Comparison of ENCODE assay signal across 8 cellular contexts in the genomic region with DNA sequence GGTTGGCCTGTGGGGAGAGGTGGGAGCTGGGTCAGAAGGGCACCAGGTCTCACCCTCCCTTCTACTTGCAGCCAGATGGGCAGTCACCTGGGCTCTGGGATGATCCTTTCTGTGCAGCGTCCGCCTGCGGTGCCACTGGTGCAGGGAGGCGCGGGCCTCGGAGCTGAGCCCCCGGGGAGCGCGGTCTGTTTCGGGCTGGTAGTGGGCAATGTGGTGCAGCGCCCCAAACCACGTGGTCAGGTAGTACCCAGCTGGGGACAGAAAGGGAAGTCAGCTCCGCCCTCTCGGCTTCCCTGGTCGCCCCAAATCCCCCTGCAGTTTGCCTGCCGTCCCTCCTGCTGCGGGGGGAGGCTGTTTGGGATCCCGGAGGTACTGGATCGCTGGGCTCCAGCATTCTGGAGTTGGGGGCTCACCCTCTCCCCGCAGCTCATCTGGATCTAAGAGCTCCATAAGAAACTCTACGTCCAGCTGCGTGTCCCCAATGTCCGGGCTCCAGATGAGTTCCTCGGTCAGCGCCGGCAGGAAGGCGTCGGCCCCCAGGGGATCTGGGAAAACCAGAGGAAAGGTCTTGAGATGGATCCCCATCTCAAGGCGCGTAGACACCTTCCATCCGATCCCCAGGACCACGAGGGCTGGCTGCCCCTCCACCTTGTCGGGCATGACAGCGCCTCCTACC. TPM values are rescaled to one million over a fixed set of nuclear protein-coding genes. Genes with fewer than 3 reads are reported as not detected.
DNase-seq lines count a peak whose midpoint lies in the region; ATAC-seq and TF ChIP-seq lines count a peak whose summit lies in the region.

No MANE protein-coding gene starts in this region.

- H3K4me2 ChIP-seq in KMS-11, result peak overlapping the region; percentile 90

- no peaks in the 10 kb centered on the region for H3K9me3 Mint-ChIP-seq in chondrocyte (ENCODE audit: low read depth)

- DNase-seq in AG10803 (ENCODE audit: low read depth), result no peak
- DNase-seq in chondrocyte (ENCODE audit: low spot score), result no peak
- DNase-seq in upper lobe of right lung, result no peak

- no peaks in the 10 kb centered on the region for H3K36me3 ChIP-seq in KMS-11 (ENCODE audit: insufficient read depth)
- H3K36me3 ChIP-seq in mesodermal cell (ENCODE audit: control insufficient read depth, insufficient read depth, low read length), result no peaks in the 10 kb centered on the region
- H3K36me3 ChIP-seq in upper lobe of right lung, result no peaks in the 10 kb centered on the region

- no peaks in the 10 kb centered on the region for H4K20me1 ChIP-seq in KMS-11 (ENCODE audit: insufficient read depth)

- no peaks in the 10 kb centered on the region for H3K27me3 Mint-ChIP-seq in chondrocyte (ENCODE audit: low read depth)

- H3K4me1 Mint-ChIP-seq in chondrocyte (ENCODE audit: low read depth), result peaks cover 9% of the 10 kb centered on the region

- H3K27me3 ChIP-seq in KMS-11 (ENCODE audit: insufficient read depth, low read depth), result no peaks in the 10 kb centered on the region
- no peaks in the 10 kb centered on the region for H3K27me3 ChIP-seq in upper lobe of right lung

- 83 to 85% methylated on average over 24 to 34 of the region's 34 CpGs for WGBS in mesodermal cell (ENCODE audit: insufficient coverage in 2 of 2), 2 experiments

- H3K4me1 ChIP-seq in KMS-11 (ENCODE audit: low read depth, poor library complexity, severe bottlenecking) (peaks cover 10% of the 10 kb centered on the region), mesodermal cell (ENCODE audit: control insufficient read depth, insufficient read depth, low read length, poor library complexity, severe bottlenecking) (peaks cover 5% of the 10 kb centered on the region), upper lobe of right lung (peaks cover 23% of the 10 kb centered on the region)

- H3K4me3 ChIP-seq in AG10803 (ENCODE audit: low read length), result peak overlapping the region; percentile 62
- H3K4me3 ChIP-seq in KMS-11 (IDR thresholded peaks at IDR 0.05; ENCODE audit: insufficient read depth, low read depth, low read length), result no peak overlapping the region
- peak overlapping the region; percentile 1 for H3K4me3 ChIP-seq in mesodermal cell (ENCODE audit: extremely low read depth, insufficient read depth, low read length, poor library complexity, severe bottlenecking)
- H3K4me3 ChIP-seq in upper lobe of right lung, result peak overlapping the region; percentile 53

- H3K27ac ChIP-seq in KMS-11 (peak overlapping the region; percentile 39), mesodermal cell (ENCODE audit: low read depth, low read length, severe bottlenecking) (no peak overlapping the region), upper lobe of right lung (peak overlapping the region; percentile 21)

- H3K36me3 Mint-ChIP-seq in chondrocyte (ENCODE audit: low read depth), result no peaks in the 10 kb centered on the region

- ATAC-seq in upper lobe of right lung (peak; percentile 1), HG02973 (IDR thresholded peaks at IDR 0.05; ENCODE audit: unreplicated experiment) (no peak), HG03025 (IDR thresholded peaks at IDR 0.05; ENCODE audit: low FRiP score, unreplicated experiment) (no peak), GM21390 (IDR thresholded peaks at IDR 0.05; ENCODE audit: unreplicated experiment) (no peak)

- no peaks in the 10 kb centered on the region for H3K79me2 ChIP-seq in KMS-11 (ENCODE audit: insufficient read depth, low read depth)

- peak overlapping the region; percentile 86 for H2AFZ ChIP-seq in KMS-11 (ENCODE audit: low read depth)

- intact Hi-C loops in upper lobe of right lung (cut with DNase I), result no loop called here

- H3K9me3 ChIP-seq in mesodermal cell (ENCODE audit: control insufficient read depth, low read length) (no peaks in the 10 kb centered on the region), upper lobe of right lung (no peaks in the 10 kb centered on the region)

- H3K4me3 Mint-ChIP-seq in chondrocyte (ENCODE audit: unreplicated experiment), result peak overlapping the region; percentile 68

- no peak overlapping the region for H3K27ac Mint-ChIP-seq in chondrocyte (ENCODE audit: unreplicated experiment)

- TF ChIP-seq CTCF in AG10803 (conservative IDR thresholded peaks at IDR 0.05; ENCODE audit: low read length) (no peak), KMS-11 (conservative IDR thresholded peaks at IDR 0.05; ENCODE audit: low read depth, low read length) (no peak), chondrocyte (IDR thresholded peaks at IDR 0.05) (no peak), upper lobe of right lung (IDR thresholded peaks at IDR 0.05) (no peak)

- H3K9ac ChIP-seq in KMS-11, result peak overlapping the region; percentile 58; the same call in 1 of the 2 replicates

RNA-seq across cellular contexts. Expression of gene RINL, which starts 8.8 kb away (rescaled TPM):
- total RNA-seq in chondrocyte (0.65 to 0.92 TPM (median 0.92 TPM) in 3 replicates), upper lobe of right lung (12.0 TPM)
- 1.9 TPM for polyA plus RNA-seq in mesodermal cell (2013, experiment 1 of 2)
- polyA plus RNA-seq in mesodermal cell (2013, experiment 2 of 2), result 2.1 TPM

RNA-seq across cellular contexts. Expression of gene HNRNPL, which starts 19.5 kb away (rescaled TPM):
- 214 to 255 TPM (median 222 TPM) in 3 replicates for total RNA-seq in chondrocyte
- 472 TPM for polyA plus RNA-seq in mesodermal cell (2013, experiment 1 of 2)
- polyA plus RNA-seq in mesodermal cell (2013, experiment 2 of 2), result 471 TPM
- total RNA-seq in upper lobe of right lung, result 248 TPM

RNA-seq across cellular contexts. Expression of gene SIRT2, which starts 30.1 kb away (rescaled TPM):
- 54.0 to 57.1 TPM (median 54.2 TPM) in 3 replicates for total RNA-seq in chondrocyte
- polyA plus RNA-seq in mesodermal cell (2013, experiment 1 of 2), result 30.0 TPM
- polyA plus RNA-seq in mesodermal cell (2013, experiment 2 of 2), result 33.2 TPM
- total RNA-seq in upper lobe of right lung, result 59.2 TPM

RNA-seq across cellular contexts. Expression of gene NFKBIB, which starts 30.5 kb away (rescaled TPM):
- 15.3 to 17.3 TPM (median 15.8 TPM) in 3 replicates for total RNA-seq in chondrocyte
- 17.0 TPM for polyA plus RNA-seq in mesodermal cell (2013, experiment 1 of 2)
- polyA plus RNA-seq in mesodermal cell (2013, experiment 2 of 2), result 13.6 TPM
- 25.5 TPM for total RNA-seq in upper lobe of right lung

RNA-seq across cellular contexts. Expression of gene ECH1, which starts 37.7 kb away (rescaled TPM):
- total RNA-seq in chondrocyte (94.9 to 112 TPM (median 94.9 TPM) in 3 replicates), upper lobe of right lung (210 TPM)
- polyA plus RNA-seq in mesodermal cell (2013, experiment 1 of 2), result 74.5 TPM
- polyA plus RNA-seq in mesodermal cell (2013, experiment 2 of 2), result 66.4 TPM
